ENCODE assay signal across 1 cellular context in genomic region chr18:43846302-43846701, GRCh38.
TF ChIP-seq lines count a peak whose summit lies in the region.

No MANE protein-coding gene starts in this region.

TF ChIP-seq in GM23338, 12 proteins besides CTCF, POLR2A, EP300 and RAD21 (continued from another document):
- TF ChIP-seq, protein P1, sequence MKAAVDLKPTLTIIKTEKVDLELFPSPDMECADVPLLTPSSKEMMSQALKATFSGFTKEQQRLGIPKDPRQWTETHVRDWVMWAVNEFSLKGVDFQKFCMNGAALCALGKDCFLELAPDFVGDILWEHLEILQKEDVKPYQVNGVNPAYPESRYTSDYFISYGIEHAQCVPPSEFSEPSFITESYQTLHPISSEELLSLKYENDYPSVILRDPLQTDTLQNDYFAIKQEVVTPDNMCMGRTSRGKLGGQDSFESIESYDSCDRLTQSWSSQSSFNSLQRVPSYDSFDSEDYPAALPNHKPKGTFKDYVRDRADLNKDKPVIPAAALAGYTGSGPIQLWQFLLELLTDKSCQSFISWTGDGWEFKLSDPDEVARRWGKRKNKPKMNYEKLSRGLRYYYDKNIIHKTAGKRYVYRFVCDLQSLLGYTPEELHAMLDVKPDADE (IDR thresholded peaks at IDR 0.05) = no peak
- TF ChIP-seq STAT1 (IDR thresholded peaks at IDR 0.05; ENCODE audit: unreplicated experiment) = no peak
